Comparison of ENCODE assay signal across 15 cellular contexts in genomic region chr11:86039094-86039493, GRCh38. TPM values are rescaled to one million over a fixed set of nuclear protein-coding genes. Genes with fewer than 3 reads are reported as not detected.
DNase-seq lines count a peak whose midpoint lies in the region; ATAC-seq and TF ChIP-seq lines count a peak whose summit lies in the region.
"Had no signal": no experiment of that assay in that cellular context is flagged by ENCODE, and none has a peak within 500 bp of the region (broad histone marks: within the 10 kb centered on the region; RNA-seq: fewer than 3 reads in every experiment).

No MANE protein-coding gene starts in this region.

- no peaks in the 10 kb centered on the region for H3K9me3 ChIP-seq in ascending aorta
- H3K9me3 ChIP-seq in PC-9 (ENCODE audit: insufficient read depth, low read depth): no peaks in the 10 kb centered on the region

- no peaks in the 10 kb centered on the region for H3K9me3 Mint-ChIP-seq in activated T-cell treated with anti-CD3 and anti-CD28 coated beads, Interleukin-2, amount 50 U/mL, for 72 hours
- no peaks in the 10 kb centered on the region for H3K9me3 Mint-ChIP-seq in activated T-cell treated with anti-CD3 and anti-CD28 coated beads, Interleukin-2, amount 50 U/mL, for 4 hours
- H3K9me3 Mint-ChIP-seq in stimulated activated memory B cell treated with anti-CD40 and anti-IgM and Interleukin-4, amounts not matched to agents 10 μg/mL and 1 μg/mL and 100 μg/mL, for 72 hours: no peaks in the 10 kb centered on the region
- H3K9me3 Mint-ChIP-seq in T-helper 2 cell treated with Interferon-gamma antibody and Interleukin-4, amounts not matched to agents 5 μg/mL and 100 μg/mL, for 36 hours: no peaks in the 10 kb centered on the region

- H3K27ac ChIP-seq in ascending aorta (peak overlapping the region; percentile 14 to 48), PC-9 (no peak overlapping the region)
- H3K27ac ChIP-seq: C4-2B had no signal

- no peak overlapping the region for H3K4me3 Mint-ChIP-seq in activated T-cell treated with anti-CD3 and anti-CD28 coated beads, Interleukin-2, amount 50 U/mL, for 72 hours
- H3K4me3 Mint-ChIP-seq in activated T-cell treated with anti-CD3 and anti-CD28 coated beads, Interleukin-2, amount 50 U/mL, for 4 hours: no peak overlapping the region
- no peak overlapping the region for H3K4me3 Mint-ChIP-seq in stimulated activated memory B cell treated with anti-CD40 and anti-IgM and Interleukin-4, amounts not matched to agents 10 μg/mL and 1 μg/mL and 100 μg/mL, for 72 hours
- no peak overlapping the region for H3K4me3 Mint-ChIP-seq in T-helper 2 cell treated with Interferon-gamma antibody and Interleukin-4, amounts not matched to agents 5 μg/mL and 100 μg/mL, for 36 hours

- peaks cover 98% of the 10 kb centered on the region for H3K79me2 ChIP-seq in PC-9 (ENCODE audit: low read depth)

- CTCF ChIA-PET in PC-9 (lab: Charles Lee): no interaction called here

- H3K27me3 ChIP-seq in ascending aorta (no peaks in the 10 kb centered on the region), PC-9 (ENCODE audit: insufficient read depth, low read depth) (no peaks in the 10 kb centered on the region), H7 (ENCODE audit: control insufficient read depth, insufficient read depth, low read length) (no peaks in the 10 kb centered on the region)

- H4K20me1 ChIP-seq in PC-9 (ENCODE audit: insufficient read depth): peaks cover 45% of the 10 kb centered on the region

- no peaks in the 10 kb centered on the region for H3K9me2 ChIP-seq in PC-9 (ENCODE audit: insufficient read depth)

- POLR2A ChIA-PET in PC-9 (lab: Charles Lee; ENCODE audit: unreplicated experiment): interaction anchor here (0.7 kb wide), 1 partner anchor 193 kb away, joined by 6 read pairs; no protein-coding TSS in a partner anchor

- no peaks in the 10 kb centered on the region for H3K27me3 Mint-ChIP-seq in activated T-cell treated with anti-CD3 and anti-CD28 coated beads, Interleukin-2, amount 50 U/mL, for 72 hours (ENCODE audit: low read depth)
- H3K27me3 Mint-ChIP-seq in activated T-cell treated with anti-CD3 and anti-CD28 coated beads, Interleukin-2, amount 50 U/mL, for 4 hours (ENCODE audit: low read depth): no peaks in the 10 kb centered on the region
- H3K27me3 Mint-ChIP-seq in stimulated activated memory B cell treated with anti-CD40 and anti-IgM and Interleukin-4, amounts not matched to agents 10 μg/mL and 1 μg/mL and 100 μg/mL, for 72 hours: no peaks in the 10 kb centered on the region
- no peaks in the 10 kb centered on the region for H3K27me3 Mint-ChIP-seq in T-helper 2 cell treated with Interferon-gamma antibody and Interleukin-4, amounts not matched to agents 5 μg/mL and 100 μg/mL, for 36 hours (ENCODE audit: low read depth)

- no peak overlapping the region for H3K4me2 ChIP-seq in PC-9

- H3K4me3 ChIP-seq in ascending aorta (no peak overlapping the region), PC-9 (no peak overlapping the region), H7 (ENCODE audit: insufficient read depth, low read depth, low read length) (no peak overlapping the region)

- ATAC-seq in activated T-cell treated with anti-CD3 and anti-CD28 coated beads, Interleukin-2, amount 50 U/mL, for 72 hours (replicated peaks in 1 of 2): no peak
- ATAC-seq in activated T-cell treated with anti-CD3 and anti-CD28 coated beads, Interleukin-2, amount 50 U/mL, for 4 hours: no peak
- no peak for ATAC-seq in stimulated activated memory B cell treated with anti-CD40 and anti-IgM and Interleukin-4, amounts not matched to agents 10 μg/mL and 1 μg/mL and 100 μg/mL, for 72 hours
- ATAC-seq: HCT116, Panc1 had no signal

- no TSS peak for BruUV-seq in PC-9 (replicated peaks; lab: Mats Ljungman, UMichigan)

- peaks cover 41% of the 10 kb centered on the region for H3F3A ChIP-seq in PC-9 (ENCODE audit: insufficient read depth, low read depth)

- no peak overlapping the region for H2AFZ ChIP-seq in PC-9

- H3K4me1 Mint-ChIP-seq in activated T-cell treated with anti-CD3 and anti-CD28 coated beads, Interleukin-2, amount 50 U/mL, for 72 hours (ENCODE audit: low read depth): peaks cover 73% of the 10 kb centered on the region
- peaks cover 61% of the 10 kb centered on the region for H3K4me1 Mint-ChIP-seq in activated T-cell treated with anti-CD3 and anti-CD28 coated beads, Interleukin-2, amount 50 U/mL, for 4 hours (ENCODE audit: low read depth)
- H3K4me1 Mint-ChIP-seq in stimulated activated memory B cell treated with anti-CD40 and anti-IgM and Interleukin-4, amounts not matched to agents 10 μg/mL and 1 μg/mL and 100 μg/mL, for 72 hours: peaks cover 80% of the 10 kb centered on the region
- peaks cover 39% of the 10 kb centered on the region for H3K4me1 Mint-ChIP-seq in T-helper 2 cell treated with Interferon-gamma antibody and Interleukin-4, amounts not matched to agents 5 μg/mL and 100 μg/mL, for 36 hours (ENCODE audit: low read depth)

- H3K4me1 ChIP-seq in ascending aorta: peaks cover 8 to 49% of the 10 kb centered on the region in 2 donors
- peaks cover 22% of the 10 kb centered on the region for H3K4me1 ChIP-seq in PC-9 (replicated peaks; ENCODE audit: insufficient read depth)

- TF ChIP-seq CTCF in ascending aorta (IDR thresholded peaks at IDR 0.05) (no peak), PC-9 (conservative IDR thresholded peaks at IDR 0.05) (no peak)

- H3K36me3 ChIP-seq in ascending aorta (no peaks in the 10 kb centered on the region), PC-9 (ENCODE audit: low read depth) (no peaks in the 10 kb centered on the region), H7 (replicated peaks; ENCODE audit: control insufficient read depth, insufficient read depth, low read length) (no peaks in the 10 kb centered on the region)

- intact Hi-C loops in ascending aorta (cut with DNase I): no loop called here
- intact Hi-C loops in PC-9 (cut with micrococcal nuclease; ENCODE audit: unreplicated experiment): no loop called here

- H3K36me3 Mint-ChIP-seq in activated T-cell treated with anti-CD3 and anti-CD28 coated beads, Interleukin-2, amount 50 U/mL, for 72 hours (ENCODE audit: insufficient read depth in 2 of 2): peaks cover 2 to 14% of the 10 kb centered on the region in 2 donors
- H3K36me3 Mint-ChIP-seq in activated T-cell treated with anti-CD3 and anti-CD28 coated beads, Interleukin-2, amount 50 U/mL, for 4 hours (ENCODE audit: insufficient read depth): peaks cover 5% of the 10 kb centered on the region
- peaks cover 12% of the 10 kb centered on the region for H3K36me3 Mint-ChIP-seq in stimulated activated memory B cell treated with anti-CD40 and anti-IgM and Interleukin-4, amounts not matched to agents 10 μg/mL and 1 μg/mL and 100 μg/mL, for 72 hours
- peaks cover 5% of the 10 kb centered on the region for H3K36me3 Mint-ChIP-seq in T-helper 2 cell treated with Interferon-gamma antibody and Interleukin-4, amounts not matched to agents 5 μg/mL and 100 μg/mL, for 36 hours (ENCODE audit: low read depth)

- peak overlapping the region; percentile 60 for H3K27ac Mint-ChIP-seq in activated T-cell treated with anti-CD3 and anti-CD28 coated beads, Interleukin-2, amount 50 U/mL, for 72 hours
- peak overlapping the region; percentile 79 for H3K27ac Mint-ChIP-seq in stimulated activated memory B cell treated with anti-CD40 and anti-IgM and Interleukin-4, amounts not matched to agents 10 μg/mL and 1 μg/mL and 100 μg/mL, for 72 hours
- H3K27ac Mint-ChIP-seq in T-helper 2 cell treated with Interferon-gamma antibody and Interleukin-4, amounts not matched to agents 5 μg/mL and 100 μg/mL, for 36 hours: no peak overlapping the region

- DNase-seq in activated T-cell treated with anti-CD3 and anti-CD28 coated beads, Interleukin-2, amount 50 U/mL, for 72 hours: no peak
- no peak for DNase-seq in activated T-cell treated with anti-CD3 and anti-CD28 coated beads, Interleukin-2, amount 50 U/mL, for 4 hours
- DNase-seq in ascending aorta (ENCODE audit: low spot score in 2 of 2): no peak
- peak; percentile 57 for DNase-seq in myocyte (ENCODE audit: low read depth)
- DNase-seq in PC-9: no peak
- no peak for DNase-seq in H7
- no peak for DNase-seq in T-helper 2 cell treated with Interferon-gamma antibody and Interleukin-4, amounts not matched to agents 5 μg/mL and 100 μg/mL, for 36 hours (ENCODE audit: low spot score)
- DNase-seq: IMR-90, NCI-H1930, NCI-H2171 treated with DMSO at 0.1 percent for 48 hours, NCI-H774 had no signal

RNA-seq across cellular contexts. Expression of gene PICALM, which starts 29.8 kb away (rescaled TPM):
- total RNA-seq in activated T-cell treated with anti-CD3 and anti-CD28 coated beads, Interleukin-2, amount 50 U/mL, for 72 hours: 100 to 1,000 TPM in 1 of 2 donors, 10 to 100 TPM in 1; 70.3 to 103 TPM
- total RNA-seq in activated T-cell treated with anti-CD3 and anti-CD28 coated beads, Interleukin-2, amount 50 U/mL, for 4 hours: 100 to 1,000 TPM in 1 of 3 donors, 10 to 100 TPM in 2; 96.2 to 105 (median 97.6) TPM
- total RNA-seq in ascending aorta: 158 TPM
- 179 and 182 TPM in 2 replicates for total RNA-seq in myocyte
- 120 TPM for polyA plus RNA-seq in myocyte (2012)
- 92.3 and 116 TPM in 2 replicates for total RNA-seq in PC-9 (2021)
- total RNA-seq in H7 (2014; rRNA removed; shearing (Covaris generic)): 59.5 and 69.1 TPM in 2 replicates
